ENCODE assay signal across 10 cellular contexts in the genomic region with DNA sequence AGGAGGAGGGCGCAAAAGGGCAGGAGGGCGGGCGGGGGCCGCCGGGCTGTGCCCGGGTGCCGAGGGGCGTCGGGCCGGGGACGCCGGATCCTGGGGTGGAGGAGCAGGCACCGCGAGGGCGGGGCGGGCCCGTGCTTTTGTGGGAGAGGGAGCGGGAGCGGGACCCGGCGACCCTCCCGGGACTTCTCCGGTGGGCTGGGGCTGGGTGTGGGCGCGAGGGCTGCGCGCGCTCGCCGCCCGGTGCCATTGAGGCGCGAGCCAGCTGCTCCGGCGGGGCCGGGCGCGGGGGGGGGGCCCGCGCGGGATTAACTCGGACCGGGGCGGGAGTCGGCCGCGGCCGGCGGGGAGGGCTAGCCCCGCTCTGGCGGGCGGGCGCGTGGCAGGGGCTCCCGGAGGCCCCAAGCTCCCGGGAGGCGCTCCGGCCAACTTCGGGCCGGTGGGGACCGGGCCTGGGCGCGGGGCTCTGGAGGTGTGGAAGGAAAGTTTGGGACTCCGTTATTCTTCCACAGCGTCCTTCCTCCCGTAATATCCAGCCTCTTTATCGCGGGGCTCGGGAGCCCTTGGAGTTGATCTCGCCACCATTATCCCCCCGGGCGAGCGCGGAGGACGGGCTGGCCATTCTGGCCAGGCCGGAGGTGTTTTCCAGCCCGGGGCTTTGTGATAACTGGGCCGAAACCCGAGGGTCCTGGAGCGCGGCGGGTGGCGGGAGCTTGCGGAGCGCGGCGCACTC. TPM values are rescaled to one million over a fixed set of nuclear protein-coding genes. Genes with fewer than 3 reads are reported as not detected.
A peak's percentile ranks its signal among the peaks of the same experiment; 100 is the strongest.
DNase-seq lines count a peak whose midpoint lies in the region; ATAC-seq, FAIRE-seq and TF ChIP-seq lines count a peak whose summit lies in the region.
"Had no signal": no experiment of that assay in that cellular context is flagged by ENCODE, and none has a peak within 500 bp of the region (broad histone marks: within the 10 kb centered on the region; RNA-seq: fewer than 3 reads in every experiment).

No MANE protein-coding gene starts in this region.

- CTCF ChIA-PET in H1 (lab: Charles Lee; ENCODE audit: partially characterized antibody) = interaction anchor here (0.8 to 1.5 kb wide), 4 partner anchors 48 to 198 kb away, joined by 3 to 7 read pairs (median 4); no protein-coding TSS in a partner anchor
- CTCF ChIA-PET in naive thymus-derived CD4-positive, alpha-beta T cell (lab: Charles Lee) = interaction anchor here (0.9 kb wide), 1 partner anchor 296 kb away, joined by 3 read pairs; no protein-coding TSS in a partner anchor

- no peak overlapping the region for H2BK120ac ChIP-seq in H1 (replicated peaks; ENCODE audit: low read depth, low read length)

- H4K5ac ChIP-seq in H1 (ENCODE audit: insufficient read length, low read depth, low read length) = peak overlapping the region; percentile 48

- H3K27ac ChIP-seq in H1 (ENCODE audit: low read depth, low read length) = peak overlapping the region; percentile 82; the same call in 1 of the 2 replicates
- H3K27ac ChIP-seq in naive thymus-derived CD4-positive, alpha-beta T cell (ENCODE audit: low read depth, low read length) = no peak overlapping the region
- H3K27ac ChIP-seq: SJSA1 had no signal

- no peak overlapping the region for H3K14ac ChIP-seq in H1 (ENCODE audit: insufficient read length)

- intact Hi-C loops in naive thymus-derived CD4-positive, alpha-beta T cell (cut with micrococcal nuclease) = no loop called here

- H3K4me3 Mint-ChIP-seq in naive thymus-derived CD4-positive, alpha-beta T cell = peak overlapping the region in 6 of 10 donors; percentile 62 to 82 (median 71)

- peak overlapping the region; percentile 82 to 92 (median 90) for H3K4me3 ChIP-seq in H1 (ENCODE audit: extremely low read depth in 1 of 4, insufficient read depth in 2 of 4, low read depth in 3 of 4, low read length in 4 of 4)
- no peak overlapping the region for H3K4me3 ChIP-seq in naive thymus-derived CD4-positive, alpha-beta T cell (ENCODE audit: low read length)
- H3K4me3 ChIP-seq: SJSA1 had no signal

- H3K79me1 ChIP-seq in H1 (ENCODE audit: low read depth, low read length) = peaks cover 2% of the 10 kb centered on the region; the same call in 1 of the 2 replicates

- H3K27me3 Mint-ChIP-seq in naive thymus-derived CD4-positive, alpha-beta T cell = peaks cover 50 to 66% (median 59%) of the 10 kb centered on the region in 5 donors

- peaks cover 50 to 69% of the 10 kb centered on the region in 2 experiments for H3K79me2 ChIP-seq in H1 (ENCODE audit: control insufficient read depth in 1 of 2, insufficient read depth in 2 of 2, low read length in 2 of 2)

- peak overlapping the region; percentile 80 to 98 (median 88) for H3K9ac ChIP-seq in H1 (replicated peaks in 1 of 4; ENCODE audit: extremely low read depth in 1 of 4, low read depth in 3 of 4, low read length in 3 of 4)

- peak overlapping the region; percentile 73 to 78 for H3K4me2 ChIP-seq in H1 (ENCODE audit: insufficient read depth in 1 of 2, low read depth in 2 of 2, low read length in 2 of 2)

- H3K56ac ChIP-seq in H1 (replicated peaks; ENCODE audit: insufficient read length, low read depth, low read length) = peak overlapping the region; percentile 81

- H3K36me3 ChIP-seq in H1 (ENCODE audit: control insufficient read depth in 2 of 4, insufficient read depth in 4 of 4, low read length in 3 of 4) = 0 out of 8 replicates have a peak, but pooled peaks cover 0 to 7% (median 0%) of the 10 kb centered on the region in 4 experiments
- H3K36me3 ChIP-seq in naive thymus-derived CD4-positive, alpha-beta T cell (ENCODE audit: control insufficient read depth in 2 of 3, insufficient read depth in 3 of 3, low read length in 3 of 3) = no peaks in the 10 kb centered on the region
- H3K36me3 ChIP-seq: SJSA1 had no signal

- peak overlapping the region; percentile 81 for H2BK5ac ChIP-seq in H1 (ENCODE audit: low read depth, low read length)

- no peak for TF ChIP-seq CTCF in H1 (IDR thresholded peaks at IDR 0.05; ENCODE audit: control extremely low read depth in 1 of 3, insufficient read depth in 1 of 3, low read depth in 1 of 3, low read length in 3 of 3)

- no peak for TF ChIP-seq POLR2A in H1 (IDR thresholded peaks at IDR 0.05; ENCODE audit: control extremely low read depth in 1 of 2, low read depth in 2 of 2, low read length in 2 of 2)

- no peak overlapping the region for H2BK15ac ChIP-seq in H1 (ENCODE audit: low read length)

- peaks cover 5 to 25% (median 11%) of the 10 kb centered on the region in 4 experiments for H3K4me1 ChIP-seq in H1 (replicated peaks in 1 of 4; ENCODE audit: control insufficient read depth in 3 of 4, insufficient read depth in 4 of 4, low read length in 3 of 4)
- peaks cover 0 to 14% of the 10 kb centered on the region in 2 donors for H3K4me1 ChIP-seq in naive thymus-derived CD4-positive, alpha-beta T cell (ENCODE audit: control insufficient read depth in 2 of 2, insufficient read depth in 2 of 2, low read length in 2 of 2)

- no peak overlapping the region for H2AFZ ChIP-seq in H1 (ENCODE audit: low read length)

- peaks cover 12% of the 10 kb centered on the region; the same call in 1 of the 2 replicates for H3K23me2 ChIP-seq in H1 (ENCODE audit: low read depth, low read length)

- peak overlapping the region; percentile 90 for H4K8ac ChIP-seq in H1 (ENCODE audit: extremely low read depth, insufficient read depth, low read length)

- no peaks in the 10 kb centered on the region for H3K9me3 ChIP-seq in H1 (ENCODE audit: insufficient read depth in 2 of 2, low read depth in 1 of 2, low read length in 1 of 2)
- no peaks in the 10 kb centered on the region for H3K9me3 ChIP-seq in naive thymus-derived CD4-positive, alpha-beta T cell (ENCODE audit: control insufficient read depth in 2 of 3, low read length in 3 of 3)
- H3K9me3 ChIP-seq: SJSA1 had no signal

- peaks cover 3 to 8% of the 10 kb centered on the region in 2 experiments for H4K20me1 ChIP-seq in H1 (replicated peaks in 1 of 2; ENCODE audit: control insufficient read depth in 1 of 2, insufficient read depth in 2 of 2, low read length in 2 of 2)

- no peak for TF ChIP-seq RAD21 in H1 (IDR thresholded peaks at IDR 0.05 in 1 of 2, conservative IDR thresholded peaks at IDR 0.05 in 1 of 2; ENCODE audit: low read depth in 2 of 2, low read length in 2 of 2)

- POLR2A ChIA-PET in H1 (lab: Charles Lee; ENCODE audit: partially characterized antibody) = interaction anchor here (0.6 to 4.5 kb wide), 21 partner anchors 10 to 701 kb away, joined by 3 to 41 read pairs (median 4); no protein-coding TSS in a partner anchor
- POLR2A ChIA-PET in naive thymus-derived CD4-positive, alpha-beta T cell (lab: Charles Lee) = no interaction called here

- DNase-seq in Ammon's horn (ENCODE audit: low spot score) (peak; percentile 11), HuH-7 (ENCODE audit: low spot score) (peak; percentile 20), H1 (ENCODE audit: low read depth in 1 of 2, low spot score in 2 of 2) (peak in 1 of 2 experiments; percentile 61), hepatic stellate cell (ENCODE audit: low spot score) (no peak), AML-193 (lab: John Stamatoyannopoulos, UW) (no peak)
- peak in 1 of 9 donors; percentile 25 for DNase-seq in naive thymus-derived CD4-positive, alpha-beta T cell

- no peak overlapping the region for H2BK12ac ChIP-seq in H1 (ENCODE audit: low read depth, low read length)

- H3K36me3 Mint-ChIP-seq in naive thymus-derived CD4-positive, alpha-beta T cell = peaks cover 0 to 2% (median 0%) of the 10 kb centered on the region in 5 donors

- ATAC-seq in naive thymus-derived CD4-positive, alpha-beta T cell = no peak
- ATAC-seq in GM21390 (IDR thresholded peaks at IDR 0.05; ENCODE audit: unreplicated experiment) (no peak), GM19035 (IDR thresholded peaks at IDR 0.05; ENCODE audit: unreplicated experiment) (no peak)

- no peak overlapping the region for H3K27ac Mint-ChIP-seq in naive thymus-derived CD4-positive, alpha-beta T cell

- H2AK5ac ChIP-seq in H1 (ENCODE audit: low read depth, low read length) = no peak overlapping the region; the same call in 1 of the 2 replicates

- no peak overlapping the region for H2BK20ac ChIP-seq in H1 (ENCODE audit: low read length)

- no peak for FAIRE-seq in H1 (lab: Jason Lieb, UNC)
- FAIRE-seq: islet of Langerhans had no signal

- H3K4ac ChIP-seq in H1 (replicated peaks; ENCODE audit: insufficient read length, low read depth, low read length) = peak overlapping the region; percentile 37

- no peaks in the 10 kb centered on the region for H3K27me3 ChIP-seq in H1 (replicated peaks in 1 of 4; ENCODE audit: control insufficient read depth in 3 of 4, extremely low read depth in 1 of 4, insufficient read depth in 3 of 4, low read length in 3 of 4)
- H3K27me3 ChIP-seq in naive thymus-derived CD4-positive, alpha-beta T cell (ENCODE audit: control insufficient read depth in 2 of 2, insufficient read depth in 2 of 2, low read length in 2 of 2) = peaks cover 0 to 16% of the 10 kb centered on the region in 2 donors

- H3K4me1 Mint-ChIP-seq in naive thymus-derived CD4-positive, alpha-beta T cell = peaks cover 13 to 35% (median 28%) of the 10 kb centered on the region in 7 donors

- TF ChIP-seq EP300 in H1 (IDR thresholded peaks at IDR 0.05; ENCODE audit: borderline replicate concordance in 1 of 2, low read depth in 2 of 2, low read length in 2 of 2) = no peak

- peak overlapping the region; percentile 32 for H4K91ac ChIP-seq in H1 (replicated peaks; ENCODE audit: insufficient read length, low read length)

- 2% methylated on average over 24 of the region's 87 CpGs; no CpG with 5 or more reads in 1 of the 2 experiments for WGBS in H1 (ENCODE audit: extremely low coverage in 1 of 2, insufficient coverage in 1 of 2, insufficient read length in 1 of 2, insufficient replicate concordance in 2 of 2, low coverage in 1 of 2, low lambda C conversion rate in 2 of 2, missing lambda C conversion rate in 1 of 2), 2 experiments

- no peak overlapping the region; the same call in 1 of the 2 replicates for H3K18ac ChIP-seq in H1 (ENCODE audit: extremely low read depth, low read length)

- no peak overlapping the region for H3K23ac ChIP-seq in H1 (ENCODE audit: insufficient read length)

- H3K9me3 Mint-ChIP-seq in naive thymus-derived CD4-positive, alpha-beta T cell = peaks cover 0 to 7% (median 0%) of the 10 kb centered on the region in 11 donors

RNA-seq across cellular contexts. Expression of a gene that starts 0.9 kb away (rescaled TPM):
- 123 and 131 TPM in 2 replicates for total RNA-seq in H1 (2021; fragmentation: NEBNext Ultra II Directional; extraction: Animal tissue kit (Norgen Biotek cat#: 25700))
- 18.3 and 22.2 TPM in 2 replicates for polyA plus RNA-seq in H1 (2011; rRNA removed)
- polyA plus RNA-seq in H1 (2011; cell fraction: cytosol; rRNA removed) = 17.7 TPM
- polyA plus RNA-seq in H1 (2011; cell fraction: nucleus; rRNA removed) = 41.9 TPM
- 35.3 to 44.8 TPM (median 42.0 TPM) in 4 replicates for polyA plus RNA-seq in H1 (2012, experiment 1 of 2)
- polyA plus RNA-seq in H1 (2012, experiment 2 of 2) = 5.8 TPM
- 33.3 TPM for polyA plus RNA-seq in H1 (2013, experiment 1 of 2)
- polyA plus RNA-seq in H1 (2013, experiment 2 of 2) = 30.9 TPM
- polyA minus RNA-seq in H1 (2011; rRNA and poly(A)+ RNA removed) = 55.8 and 66.8 TPM in 2 replicates
- 60.4 TPM for polyA minus RNA-seq in H1 (2011; cell fraction: cytosol; rRNA and poly(A)+ RNA removed)
- polyA minus RNA-seq in H1 (2011; cell fraction: nucleus; rRNA and poly(A)+ RNA removed) = 55.3 TPM
- total RNA-seq in naive thymus-derived CD4-positive, alpha-beta T cell = under 1 TPM in 3 of 5 experiments, not detected in 2; 0.08 to 0.37 (median 0.15) TPM
- not detected for polyA plus RNA-seq in naive thymus-derived CD4-positive, alpha-beta T cell
- total RNA-seq: SJSA1 had no signal

Comparison
In these comparisons a context has a peak if more than half of its experiments do, and no peak if none do; other contexts are left out.
1. DNase-seq: peak in Ammon's horn (single experiment) and HuH-7 (single experiment); none in hepatic stellate cell (single experiment) and AML-193 (0 of 2).
2. RNA of a gene that starts 0.9 kb away (total RNA-seq): 123 to 131 TPM in H1; 0.08 to 0.37 TPM in naive thymus-derived CD4-positive, alpha-beta T cell; every median in the first group is over 10 times any median in the second.